7 cellular contexts compared by ENCODE assay signal in genomic region chr16:67017810-67018488, GRCh38. TPM values are rescaled to one million over a fixed set of nuclear protein-coding genes. Genes with fewer than 3 reads are reported as not detected.
DNase-seq lines count a peak whose midpoint lies in the region; ATAC-seq and TF ChIP-seq lines count a peak whose summit lies in the region.

No MANE protein-coding gene starts in this region.

- DNase-seq in NCI-H1436 (lab: John Stamatoyannopoulos, UW), result peak; percentile 96
- DNase-seq in SW 1271 (lab: John Stamatoyannopoulos, UW), result peak; percentile 51 to 87
- DNase-seq in activated naive CD8-positive, alpha-beta T cell treated with anti-CD3 and anti-CD28 coated beads, Interleukin-2, amount 50 U/mL, for 16 hours (ENCODE audit: low read depth, low spot score), result peak; percentile 81
- DNase-seq in hepatocyte (ENCODE audit: low spot score), result peak; percentile 90
- DNase-seq in smooth muscle cell (lab: John Stamatoyannopoulos, UW; ENCODE audit: unreplicated experiment), result no peak

- H3K9me3 ChIP-seq in hepatocyte (ENCODE audit: low read depth), result no peaks in the 10 kb centered on the region
- no peaks in the 10 kb centered on the region for H3K9me3 ChIP-seq in smooth muscle cell (replicated peaks; ENCODE audit: low read depth)

- peaks cover 4% of the 10 kb centered on the region for H3F3A ChIP-seq in smooth muscle cell (ENCODE audit: low read depth)

- H3K9ac ChIP-seq in smooth muscle cell (ENCODE audit: low read depth), result no peak overlapping the region

- ATAC-seq in GM18499 (IDR thresholded peaks at IDR 0.05; ENCODE audit: insufficient read depth, unreplicated experiment), result peak; percentile 87
- ATAC-seq in HG02763 (IDR thresholded peaks at IDR 0.05; ENCODE audit: unreplicated experiment), result peak; percentile 62

- H3K79me2 ChIP-seq in hepatocyte (no peaks in the 10 kb centered on the region), smooth muscle cell (ENCODE audit: low read depth) (no peaks in the 10 kb centered on the region)

- peaks cover 12% of the 10 kb centered on the region for H3K4me1 ChIP-seq in hepatocyte (ENCODE audit: insufficient read depth)
- peaks cover 7% of the 10 kb centered on the region for H3K4me1 ChIP-seq in smooth muscle cell (ENCODE audit: low read depth)

- H2AFZ ChIP-seq in hepatocyte (no peak overlapping the region), smooth muscle cell (ENCODE audit: low read depth) (no peak overlapping the region)

- H4K20me1 ChIP-seq in hepatocyte (ENCODE audit: insufficient read depth, poor library complexity, severe bottlenecking) (no peaks in the 10 kb centered on the region), smooth muscle cell (ENCODE audit: low read depth) (no peaks in the 10 kb centered on the region)

- no peaks in the 10 kb centered on the region for H3K9me2 ChIP-seq in hepatocyte (replicated peaks; ENCODE audit: insufficient read depth)

- H3K4me3 ChIP-seq in hepatocyte, result no peak overlapping the region
- no peak overlapping the region for H3K4me3 ChIP-seq in smooth muscle cell

- H3K4me2 ChIP-seq in hepatocyte, result no peak overlapping the region
- no peak overlapping the region for H3K4me2 ChIP-seq in smooth muscle cell

- 34% methylated on average over 6 of the region's 6 CpGs for WGBS in hepatocyte (ENCODE audit: low lambda C conversion rate, missing lambda C conversion rate)
- WGBS in smooth muscle cell (ENCODE audit: low lambda C conversion rate), result 27% methylated on average over 6 of the region's 6 CpGs

- H3K27ac ChIP-seq in hepatocyte (no peak overlapping the region), smooth muscle cell (ENCODE audit: low read depth) (no peak overlapping the region)

- H3K27me3 ChIP-seq in hepatocyte (no peaks in the 10 kb centered on the region), smooth muscle cell (ENCODE audit: low read depth) (no peaks in the 10 kb centered on the region)

- no peaks in the 10 kb centered on the region for H3K36me3 ChIP-seq in hepatocyte (replicated peaks; ENCODE audit: insufficient read depth, low read depth)
- no peaks in the 10 kb centered on the region for H3K36me3 ChIP-seq in smooth muscle cell (ENCODE audit: low read depth)

- TF ChIP-seq CTCF in hepatocyte (IDR thresholded peaks at IDR 0.05; ENCODE audit: poor library complexity) (peak; percentile 75), smooth muscle cell (IDR thresholded peaks at IDR 0.05; ENCODE audit: borderline replicate concordance, insufficient read depth, poor library complexity, severe bottlenecking) (peak; percentile 69)

RNA-seq across cellular contexts. Expression of gene CBFB, which starts 11.0 kb away (rescaled TPM):
- total RNA-seq in hepatocyte (48.0 and 59.0 TPM in 2 replicates), smooth muscle cell (41.1 and 53.9 TPM in 2 replicates)
- polyA plus RNA-seq in hepatocyte (39.3 and 47.4 TPM in 2 replicates), smooth muscle cell (40.2 and 50.9 TPM in 2 replicates)

RNA-seq across cellular contexts. Expression of gene CES4A, which starts 29.6 kb away (rescaled TPM):
- total RNA-seq in hepatocyte (7.2 and 12.3 TPM in 2 replicates), smooth muscle cell (0.63 and 1.6 TPM in 2 replicates)
- polyA plus RNA-seq in hepatocyte (11.8 and 17.9 TPM in 2 replicates), smooth muscle cell (0.93 and 2.3 TPM in 2 replicates)

RNA-seq across cellular contexts. Expression of gene CES3, which starts 56.9 kb away (rescaled TPM):
- total RNA-seq in hepatocyte, result 1.2 and 1.7 TPM in 2 replicates
- 3.4 and 3.8 TPM in 2 replicates for polyA plus RNA-seq in hepatocyte
- 0.18 TPM in 1 of 2 replicates, not detected in the other for total RNA-seq in smooth muscle cell
- polyA plus RNA-seq in smooth muscle cell, result 0.22 and 1.2 TPM in 2 replicates
